ENCODE assay signal across 1 cellular context in the genomic region with DNA sequence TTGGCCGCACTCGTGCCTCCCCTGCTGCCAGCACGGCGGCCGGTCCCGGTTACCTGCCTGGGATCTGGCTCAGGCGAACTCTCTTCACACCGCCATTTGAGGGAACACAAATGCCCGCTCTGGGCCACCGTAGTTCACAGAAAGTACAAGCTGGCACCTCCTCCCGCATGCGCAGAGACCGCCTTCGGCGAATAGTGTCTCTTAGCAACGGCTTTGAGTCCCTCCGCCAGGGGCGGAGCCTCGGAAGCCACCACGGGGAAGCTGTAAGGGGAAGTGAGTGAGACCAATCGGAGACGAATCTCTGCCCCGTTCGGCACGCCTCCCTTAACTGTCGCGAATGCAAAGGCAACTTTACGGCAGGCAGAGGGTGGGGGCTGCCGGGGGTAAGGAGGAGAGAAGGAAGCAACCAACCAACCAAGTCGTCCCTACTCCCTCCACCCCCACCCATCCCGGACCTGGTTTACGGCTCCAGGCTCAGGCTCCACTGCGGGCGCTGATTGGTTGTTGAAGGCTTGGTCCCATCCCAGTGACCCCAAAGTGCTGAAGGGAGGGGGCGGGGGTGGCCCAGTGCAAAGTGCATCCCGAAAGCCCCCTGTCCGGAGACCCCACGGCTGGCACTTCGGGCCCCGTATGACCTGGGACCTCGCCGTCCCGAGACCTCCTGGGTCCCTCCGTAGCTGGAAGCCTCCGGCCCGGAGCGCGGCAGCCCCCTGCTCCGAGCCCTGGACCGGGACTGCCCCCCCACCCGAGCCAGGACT.
TF ChIP-seq lines count a peak whose summit lies in the region.

A gene with protein sequence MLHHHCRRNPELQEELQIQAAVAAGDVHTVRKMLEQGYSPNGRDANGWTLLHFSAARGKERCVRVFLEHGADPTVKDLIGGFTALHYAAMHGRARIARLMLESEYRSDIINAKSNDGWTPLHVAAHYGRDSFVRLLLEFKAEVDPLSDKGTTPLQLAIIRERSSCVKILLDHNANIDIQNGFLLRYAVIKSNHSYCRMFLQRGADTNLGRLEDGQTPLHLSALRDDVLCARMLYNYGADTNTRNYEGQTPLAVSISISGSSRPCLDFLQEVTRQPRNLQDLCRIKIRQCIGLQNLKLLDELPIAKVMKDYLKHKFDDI (plus strand): TSS at position 526 of the 758 bp plus-strand sequence. CDS start 9,628 bp downstream, outside the sequence.
A gene with protein sequence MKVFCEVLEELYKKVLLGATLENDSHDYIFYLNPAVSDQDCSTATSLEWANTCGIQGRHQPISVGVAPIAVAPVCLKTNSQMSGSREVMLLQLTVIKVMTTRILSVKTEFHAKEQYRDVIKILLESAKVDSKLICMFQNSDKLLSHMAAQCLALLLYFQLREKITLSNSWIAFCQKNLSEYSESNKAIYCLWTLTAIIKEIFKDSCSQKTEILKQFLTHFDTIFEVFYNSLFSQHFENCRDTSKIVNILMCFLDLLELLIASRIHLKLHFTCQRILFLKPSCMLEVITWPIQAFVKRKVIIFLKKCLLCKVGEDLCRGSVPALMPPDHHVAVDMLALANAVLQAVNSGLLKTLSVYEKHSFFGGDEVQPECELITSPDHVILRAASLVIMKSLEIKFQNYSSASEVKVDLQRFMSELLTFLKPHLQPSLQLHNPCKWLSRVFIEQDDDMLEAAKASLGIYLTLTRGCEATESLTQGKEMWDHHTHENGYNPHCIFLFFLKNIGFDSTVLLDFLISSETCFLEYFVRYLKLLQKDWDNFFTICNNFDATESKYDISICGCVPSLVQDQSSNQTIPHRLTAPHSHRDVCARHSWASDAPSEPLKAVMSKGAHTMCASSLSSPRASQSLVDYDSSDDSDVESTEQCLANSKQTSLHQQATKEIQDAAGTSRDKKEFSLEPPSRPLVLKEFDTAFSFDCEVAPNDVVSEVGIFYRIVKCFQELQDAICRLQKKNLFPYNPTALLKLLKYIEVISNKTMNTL (minus strand): TSS at position 121 of the 758 bp plus-strand sequence. CDS start 21,342 bp downstream, outside the sequence.

TF ChIP-seq in HepG2, 621 proteins besides CTCF, POLR2A, EP300 and RAD21 (continued from another document and continues in another):
- TF ChIP-seq, protein P1, sequence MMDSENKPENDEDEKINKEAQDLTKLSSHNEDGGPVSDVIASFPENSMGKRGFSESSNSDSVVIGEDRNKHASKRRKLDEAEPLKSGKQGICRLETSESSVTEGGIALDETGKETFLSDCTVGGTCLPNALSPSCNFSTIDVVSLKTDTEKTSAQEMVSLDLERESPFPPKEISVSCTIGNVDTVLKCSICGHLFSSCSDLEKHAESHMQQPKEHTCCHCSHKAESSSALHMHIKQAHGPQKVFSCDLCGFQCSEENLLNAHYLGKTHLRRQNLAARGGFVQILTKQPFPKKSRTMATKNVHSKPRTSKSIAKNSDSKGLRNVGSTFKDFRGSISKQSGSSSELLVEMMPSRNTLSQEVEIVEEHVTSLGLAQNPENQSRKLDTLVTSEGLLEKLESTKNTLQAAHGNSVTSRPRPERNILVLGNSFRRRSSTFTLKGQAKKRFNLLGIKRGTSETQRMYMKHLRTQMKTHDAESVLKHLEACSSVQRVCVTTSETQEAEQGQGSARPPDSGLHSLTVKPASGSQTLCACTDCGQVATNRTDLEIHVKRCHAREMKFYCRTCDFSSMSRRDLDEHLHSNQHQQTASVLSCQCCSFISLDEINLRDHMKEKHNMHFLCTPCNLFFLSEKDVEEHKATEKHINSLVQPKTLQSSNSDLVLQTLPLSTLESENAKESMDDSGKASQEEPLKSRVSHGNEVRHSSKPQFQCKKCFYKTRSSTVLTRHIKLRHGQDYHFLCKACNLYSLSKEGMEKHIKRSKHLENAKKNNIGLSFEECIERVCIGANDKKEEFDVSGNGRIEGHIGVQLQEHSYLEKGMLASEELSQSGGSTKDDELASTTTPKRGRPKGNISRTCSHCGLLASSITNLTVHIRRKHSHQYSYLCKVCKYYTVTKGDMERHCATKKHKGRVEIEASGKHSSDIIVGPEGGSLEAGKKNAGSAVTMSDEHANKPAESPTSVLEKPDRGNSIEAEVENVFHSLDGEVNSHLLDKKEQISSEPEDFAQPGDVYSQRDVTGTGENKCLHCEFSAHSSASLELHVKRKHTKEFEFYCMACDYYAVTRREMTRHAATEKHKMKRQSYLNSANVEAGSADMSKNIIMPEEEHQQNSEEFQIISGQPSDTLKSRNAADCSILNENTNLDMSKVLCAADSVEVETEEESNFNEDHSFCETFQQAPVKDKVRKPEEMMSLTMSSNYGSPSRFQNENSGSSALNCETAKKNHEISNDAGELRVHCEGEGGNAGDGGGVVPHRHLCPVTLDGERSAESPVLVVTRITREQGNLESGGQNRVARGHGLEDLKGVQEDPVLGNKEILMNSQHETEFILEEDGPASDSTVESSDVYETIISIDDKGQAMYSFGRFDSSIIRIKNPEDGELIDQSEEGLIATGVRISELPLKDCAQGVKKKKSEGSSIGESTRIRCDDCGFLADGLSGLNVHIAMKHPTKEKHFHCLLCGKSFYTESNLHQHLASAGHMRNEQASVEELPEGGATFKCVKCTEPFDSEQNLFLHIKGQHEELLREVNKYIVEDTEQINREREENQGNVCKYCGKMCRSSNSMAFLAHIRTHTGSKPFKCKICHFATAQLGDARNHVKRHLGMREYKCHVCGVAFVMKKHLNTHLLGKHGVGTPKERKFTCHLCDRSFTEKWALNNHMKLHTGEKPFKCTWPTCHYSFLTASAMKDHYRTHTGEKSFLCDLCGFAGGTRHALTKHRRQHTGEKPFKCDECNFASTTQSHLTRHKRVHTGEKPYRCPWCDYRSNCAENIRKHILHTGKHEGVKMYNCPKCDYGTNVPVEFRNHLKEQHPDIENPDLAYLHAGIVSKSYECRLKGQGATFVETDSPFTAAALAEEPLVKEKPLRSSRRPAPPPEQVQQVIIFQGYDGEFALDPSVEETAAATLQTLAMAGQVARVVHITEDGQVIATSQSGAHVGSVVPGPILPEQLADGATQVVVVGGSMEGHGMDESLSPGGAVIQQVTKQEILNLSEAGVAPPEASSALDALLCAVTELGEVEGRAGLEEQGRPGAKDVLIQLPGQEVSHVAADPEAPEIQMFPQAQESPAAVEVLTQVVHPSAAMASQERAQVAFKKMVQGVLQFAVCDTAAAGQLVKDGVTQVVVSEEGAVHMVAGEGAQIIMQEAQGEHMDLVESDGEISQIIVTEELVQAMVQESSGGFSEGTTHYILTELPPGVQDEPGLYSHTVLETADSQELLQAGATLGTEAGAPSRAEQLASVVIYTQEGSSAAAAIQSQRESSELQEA (CRISPR knock-in tag; IDR thresholded peaks at IDR 0.05; ENCODE audit: not compliant biosample characterization), result no peak
- TF ChIP-seq SAP130 (CRISPR knock-in tag; IDR thresholded peaks at IDR 0.05; ENCODE audit: low read depth), result peak; percentile 90
- TF ChIP-seq, protein P2, sequence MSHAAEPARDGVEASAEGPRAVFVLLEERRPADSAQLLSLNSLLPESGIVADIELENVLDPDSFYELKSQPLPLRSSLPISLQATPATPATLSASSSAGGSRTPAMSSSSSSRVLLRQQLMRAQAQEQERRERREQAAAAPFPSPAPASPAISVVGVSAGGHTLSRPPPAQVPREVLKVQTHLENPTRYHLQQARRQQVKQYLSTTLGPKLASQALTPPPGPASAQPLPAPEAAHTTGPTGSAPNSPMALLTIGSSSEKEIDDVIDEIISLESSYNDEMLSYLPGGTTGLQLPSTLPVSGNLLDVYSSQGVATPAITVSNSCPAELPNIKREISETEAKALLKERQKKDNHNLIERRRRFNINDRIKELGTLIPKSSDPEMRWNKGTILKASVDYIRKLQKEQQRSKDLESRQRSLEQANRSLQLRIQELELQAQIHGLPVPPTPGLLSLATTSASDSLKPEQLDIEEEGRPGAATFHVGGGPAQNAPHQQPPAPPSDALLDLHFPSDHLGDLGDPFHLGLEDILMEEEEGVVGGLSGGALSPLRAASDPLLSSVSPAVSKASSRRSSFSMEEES (CRISPR knock-in tag; IDR thresholded peaks at IDR 0.05), result 0 out of 2 replicates have a peak, but pooled peaks have one; percentile 19
- peak; percentile 10; the same call in 1 of the 2 replicates for TF ChIP-seq MIER2 (CRISPR knock-in tag; IDR thresholded peaks at IDR 0.05)
- TF ChIP-seq SOX5 (CRISPR knock-in tag; IDR thresholded peaks at IDR 0.05; ENCODE audit: borderline replicate concordance), result no peak
- peak; percentile 16; the same call in 1 of the 2 replicates for TF ChIP-seq SSRP1 (CRISPR knock-in tag; IDR thresholded peaks at IDR 0.05)
- TF ChIP-seq, protein P3, sequence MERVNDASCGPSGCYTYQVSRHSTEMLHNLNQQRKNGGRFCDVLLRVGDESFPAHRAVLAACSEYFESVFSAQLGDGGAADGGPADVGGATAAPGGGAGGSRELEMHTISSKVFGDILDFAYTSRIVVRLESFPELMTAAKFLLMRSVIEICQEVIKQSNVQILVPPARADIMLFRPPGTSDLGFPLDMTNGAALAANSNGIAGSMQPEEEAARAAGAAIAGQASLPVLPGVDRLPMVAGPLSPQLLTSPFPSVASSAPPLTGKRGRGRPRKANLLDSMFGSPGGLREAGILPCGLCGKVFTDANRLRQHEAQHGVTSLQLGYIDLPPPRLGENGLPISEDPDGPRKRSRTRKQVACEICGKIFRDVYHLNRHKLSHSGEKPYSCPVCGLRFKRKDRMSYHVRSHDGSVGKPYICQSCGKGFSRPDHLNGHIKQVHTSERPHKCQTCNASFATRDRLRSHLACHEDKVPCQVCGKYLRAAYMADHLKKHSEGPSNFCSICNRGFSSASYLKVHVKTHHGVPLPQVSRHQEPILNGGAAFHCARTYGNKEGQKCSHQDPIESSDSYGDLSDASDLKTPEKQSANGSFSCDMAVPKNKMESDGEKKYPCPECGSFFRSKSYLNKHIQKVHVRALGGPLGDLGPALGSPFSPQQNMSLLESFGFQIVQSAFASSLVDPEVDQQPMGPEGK (CRISPR knock-in tag; IDR thresholded peaks at IDR 0.05), result peak; percentile 97
- TF ChIP-seq, protein P4, sequence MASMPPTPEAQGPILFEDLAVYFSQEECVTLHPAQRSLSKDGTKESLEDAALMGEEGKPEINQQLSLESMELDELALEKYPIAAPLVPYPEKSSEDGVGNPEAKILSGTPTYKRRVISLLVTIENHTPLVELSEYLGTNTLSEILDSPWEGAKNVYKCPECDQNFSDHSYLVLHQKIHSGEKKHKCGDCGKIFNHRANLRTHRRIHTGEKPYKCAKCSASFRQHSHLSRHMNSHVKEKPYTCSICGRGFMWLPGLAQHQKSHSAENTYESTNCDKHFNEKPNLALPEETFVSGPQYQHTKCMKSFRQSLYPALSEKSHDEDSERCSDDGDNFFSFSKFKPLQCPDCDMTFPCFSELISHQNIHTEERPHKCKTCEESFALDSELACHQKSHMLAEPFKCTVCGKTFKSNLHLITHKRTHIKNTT (CRISPR knock-in tag; IDR thresholded peaks at IDR 0.05), result no peak
- TF ChIP-seq, protein P5, sequence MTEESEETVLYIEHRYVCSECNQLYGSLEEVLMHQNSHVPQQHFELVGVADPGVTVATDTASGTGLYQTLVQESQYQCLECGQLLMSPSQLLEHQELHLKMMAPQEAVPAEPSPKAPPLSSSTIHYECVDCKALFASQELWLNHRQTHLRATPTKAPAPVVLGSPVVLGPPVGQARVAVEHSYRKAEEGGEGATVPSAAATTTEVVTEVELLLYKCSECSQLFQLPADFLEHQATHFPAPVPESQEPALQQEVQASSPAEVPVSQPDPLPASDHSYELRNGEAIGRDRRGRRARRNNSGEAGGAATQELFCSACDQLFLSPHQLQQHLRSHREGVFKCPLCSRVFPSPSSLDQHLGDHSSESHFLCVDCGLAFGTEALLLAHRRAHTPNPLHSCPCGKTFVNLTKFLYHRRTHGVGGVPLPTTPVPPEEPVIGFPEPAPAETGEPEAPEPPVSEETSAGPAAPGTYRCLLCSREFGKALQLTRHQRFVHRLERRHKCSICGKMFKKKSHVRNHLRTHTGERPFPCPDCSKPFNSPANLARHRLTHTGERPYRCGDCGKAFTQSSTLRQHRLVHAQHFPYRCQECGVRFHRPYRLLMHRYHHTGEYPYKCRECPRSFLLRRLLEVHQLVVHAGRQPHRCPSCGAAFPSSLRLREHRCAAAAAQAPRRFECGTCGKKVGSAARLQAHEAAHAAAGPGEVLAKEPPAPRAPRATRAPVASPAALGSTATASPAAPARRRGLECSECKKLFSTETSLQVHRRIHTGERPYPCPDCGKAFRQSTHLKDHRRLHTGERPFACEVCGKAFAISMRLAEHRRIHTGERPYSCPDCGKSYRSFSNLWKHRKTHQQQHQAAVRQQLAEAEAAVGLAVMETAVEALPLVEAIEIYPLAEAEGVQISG (CRISPR knock-in tag; IDR thresholded peaks at IDR 0.05), result peak; percentile 18; the same call in 1 of the 2 replicates
- TF ChIP-seq KAT8 (CRISPR knock-in tag; IDR thresholded peaks at IDR 0.05), result peak; percentile 87; the same call in 1 of the 2 replicates
- TF ChIP-seq, protein P6, sequence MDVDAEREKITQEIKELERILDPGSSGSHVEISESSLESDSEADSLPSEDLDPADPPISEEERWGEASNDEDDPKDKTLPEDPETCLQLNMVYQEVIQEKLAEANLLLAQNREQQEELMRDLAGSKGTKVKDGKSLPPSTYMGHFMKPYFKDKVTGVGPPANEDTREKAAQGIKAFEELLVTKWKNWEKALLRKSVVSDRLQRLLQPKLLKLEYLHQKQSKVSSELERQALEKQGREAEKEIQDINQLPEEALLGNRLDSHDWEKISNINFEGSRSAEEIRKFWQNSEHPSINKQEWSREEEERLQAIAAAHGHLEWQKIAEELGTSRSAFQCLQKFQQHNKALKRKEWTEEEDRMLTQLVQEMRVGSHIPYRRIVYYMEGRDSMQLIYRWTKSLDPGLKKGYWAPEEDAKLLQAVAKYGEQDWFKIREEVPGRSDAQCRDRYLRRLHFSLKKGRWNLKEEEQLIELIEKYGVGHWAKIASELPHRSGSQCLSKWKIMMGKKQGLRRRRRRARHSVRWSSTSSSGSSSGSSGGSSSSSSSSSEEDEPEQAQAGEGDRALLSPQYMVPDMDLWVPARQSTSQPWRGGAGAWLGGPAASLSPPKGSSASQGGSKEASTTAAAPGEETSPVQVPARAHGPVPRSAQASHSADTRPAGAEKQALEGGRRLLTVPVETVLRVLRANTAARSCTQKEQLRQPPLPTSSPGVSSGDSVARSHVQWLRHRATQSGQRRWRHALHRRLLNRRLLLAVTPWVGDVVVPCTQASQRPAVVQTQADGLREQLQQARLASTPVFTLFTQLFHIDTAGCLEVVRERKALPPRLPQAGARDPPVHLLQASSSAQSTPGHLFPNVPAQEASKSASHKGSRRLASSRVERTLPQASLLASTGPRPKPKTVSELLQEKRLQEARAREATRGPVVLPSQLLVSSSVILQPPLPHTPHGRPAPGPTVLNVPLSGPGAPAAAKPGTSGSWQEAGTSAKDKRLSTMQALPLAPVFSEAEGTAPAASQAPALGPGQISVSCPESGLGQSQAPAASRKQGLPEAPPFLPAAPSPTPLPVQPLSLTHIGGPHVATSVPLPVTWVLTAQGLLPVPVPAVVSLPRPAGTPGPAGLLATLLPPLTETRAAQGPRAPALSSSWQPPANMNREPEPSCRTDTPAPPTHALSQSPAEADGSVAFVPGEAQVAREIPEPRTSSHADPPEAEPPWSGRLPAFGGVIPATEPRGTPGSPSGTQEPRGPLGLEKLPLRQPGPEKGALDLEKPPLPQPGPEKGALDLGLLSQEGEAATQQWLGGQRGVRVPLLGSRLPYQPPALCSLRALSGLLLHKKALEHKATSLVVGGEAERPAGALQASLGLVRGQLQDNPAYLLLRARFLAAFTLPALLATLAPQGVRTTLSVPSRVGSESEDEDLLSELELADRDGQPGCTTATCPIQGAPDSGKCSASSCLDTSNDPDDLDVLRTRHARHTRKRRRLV (CRISPR knock-in tag; IDR thresholded peaks at IDR 0.05), result 0 out of 2 replicates have a peak, but pooled peaks have one; percentile 26
- TF ChIP-seq JDP2 (CRISPR knock-in tag; IDR thresholded peaks at IDR 0.05; ENCODE audit: borderline replicate concordance), result no peak
